In genomic region chr10:110783509-110784103, GRCh38 we compare ENCODE assay signal across 8 cellular contexts.
DNase-seq lines count a peak whose midpoint lies in the region; ATAC-seq and TF ChIP-seq lines count a peak whose summit lies in the region.

No MANE protein-coding gene starts in this region.

- H3K36me3 ChIP-seq in hepatocyte (replicated peaks; ENCODE audit: insufficient read depth, low read depth) (no peaks in the 10 kb centered on the region), upper lobe of right lung (no peaks in the 10 kb centered on the region)

- H3K27me3 ChIP-seq in hepatocyte (no peaks in the 10 kb centered on the region), upper lobe of right lung (no peaks in the 10 kb centered on the region)

- WGBS in hepatocyte (ENCODE audit: low lambda C conversion rate, missing lambda C conversion rate), result 72% methylated on average over 7 of the region's 7 CpGs

- H3K9me3 ChIP-seq in hepatocyte (ENCODE audit: low read depth) (no peaks in the 10 kb centered on the region), upper lobe of right lung (no peaks in the 10 kb centered on the region)

- no peak overlapping the region for H3K4me2 ChIP-seq in hepatocyte

- ATAC-seq in HG03342 (IDR thresholded peaks at IDR 0.05; ENCODE audit: unreplicated experiment), result no peak
- no peak for ATAC-seq in upper lobe of right lung

- TF ChIP-seq CTCF in hepatocyte (IDR thresholded peaks at IDR 0.05; ENCODE audit: poor library complexity), result no peak
- no peak for TF ChIP-seq CTCF in GM20000 (IDR thresholded peaks at IDR 0.05; ENCODE audit: extremely low read depth, missing control alignments)
- TF ChIP-seq CTCF in upper lobe of right lung (IDR thresholded peaks at IDR 0.05), result no peak

- no peaks in the 10 kb centered on the region for H4K20me1 ChIP-seq in hepatocyte (ENCODE audit: insufficient read depth, poor library complexity, severe bottlenecking)

- DNase-seq in T-helper 1 cell, result peak; percentile 43 to 75 (median 62)
- DNase-seq in activated T-cell treated with anti-CD3 and anti-CD28 coated beads, Interleukin-2, amount 50 U/mL, for 48 hours, result peak; percentile 71 to 80
- no peak for DNase-seq in hepatocyte (ENCODE audit: low spot score)
- peak; percentile 42 for DNase-seq in stimulated activated CD8-positive, alpha-beta memory T cell treated with anti-CD3 and anti-CD28 coated beads, Interleukin-15, amount 100 ng/mL, for 24 hours (ENCODE audit: low read depth)
- no peak for DNase-seq in GM20000 (ENCODE audit: low spot score)
- DNase-seq in T1000 (lab: John Stamatoyannopoulos, UW), result no peak
- no peak for DNase-seq in upper lobe of right lung

- H3K27ac ChIP-seq in hepatocyte (peak overlapping the region; percentile 21), upper lobe of right lung (no peak overlapping the region)

- no peak overlapping the region for H2AFZ ChIP-seq in hepatocyte

- intact Hi-C loops in upper lobe of right lung (cut with DNase I), result no loop called here

- H3K4me1 ChIP-seq in hepatocyte (ENCODE audit: insufficient read depth), result peaks cover 14% of the 10 kb centered on the region
- no peaks in the 10 kb centered on the region for H3K4me1 ChIP-seq in upper lobe of right lung

- H3K9me2 ChIP-seq in hepatocyte (replicated peaks; ENCODE audit: insufficient read depth), result no peaks in the 10 kb centered on the region

- H3K4me3 ChIP-seq in hepatocyte (no peak overlapping the region), upper lobe of right lung (no peak overlapping the region)

- H3K79me2 ChIP-seq in hepatocyte, result no peaks in the 10 kb centered on the region

Comparison
In these comparisons a context has a peak if more than half of its experiments do, and no peak if none do; other contexts are left out.
1. DNase-seq: peak in T-helper 1 cell (5 of 5), activated T-cell treated with anti-CD3 and anti-CD28 coated beads, Interleukin-2, amount 50 U/mL, for 48 hours (2 of 2) and stimulated activated CD8-positive, alpha-beta memory T cell treated with anti-CD3 and anti-CD28 coated beads, Interleukin-15, amount 100 ng/mL, for 24 hours (single experiment); none in hepatocyte (single experiment), GM20000 (single experiment), T1000 (single experiment) and upper lobe of right lung (single experiment).